In the genomic region with DNA sequence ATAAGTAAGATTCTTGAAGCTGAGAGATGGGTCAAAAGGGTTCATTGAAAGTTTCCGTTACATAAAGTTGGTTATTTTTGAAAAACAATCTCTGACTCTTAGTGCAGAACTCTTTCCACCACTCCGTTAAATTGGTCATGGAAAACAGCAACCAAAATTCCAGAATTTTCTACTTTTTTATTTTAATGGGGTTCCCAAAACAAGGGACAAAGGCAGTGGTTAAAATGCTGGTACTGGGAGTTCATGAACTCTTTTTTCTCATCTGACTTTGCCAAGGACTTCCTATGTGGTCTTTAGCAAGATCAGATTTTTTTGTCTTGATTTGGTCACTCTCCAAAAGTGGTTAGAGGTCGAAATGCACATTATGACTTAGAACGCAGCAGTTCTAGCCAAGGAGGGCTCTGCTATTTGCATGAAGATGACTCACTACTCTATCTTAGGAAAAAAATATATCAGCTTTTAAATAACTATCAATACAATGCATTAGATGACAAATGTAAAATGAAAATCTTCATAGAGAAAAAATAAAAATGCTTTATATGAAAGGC, we compare ENCODE assay signal across 9 cellular contexts.
DNase-seq lines count a peak whose midpoint lies in the region; ATAC-seq and TF ChIP-seq lines count a peak whose summit lies in the region.
"Had no signal": no experiment of that assay in that cellular context is flagged by ENCODE, and none has a peak within 500 bp of the region (broad histone marks: within the 10 kb centered on the region; RNA-seq: fewer than 3 reads in every experiment).

No MANE protein-coding gene starts in this region.

- H3K4me1 Mint-ChIP-seq in endodermal cell (peaks cover 18% of the 10 kb centered on the region), endothelial cell (ENCODE audit: unreplicated experiment) (peaks cover 18% of the 10 kb centered on the region), Calu3 (ENCODE audit: low read depth, unreplicated experiment) (peaks cover 7% of the 10 kb centered on the region)

- H3K9me3 Mint-ChIP-seq in endodermal cell (peaks cover 2% of the 10 kb centered on the region), endothelial cell (ENCODE audit: unreplicated experiment) (no peaks in the 10 kb centered on the region), Calu3 (ENCODE audit: low read depth, unreplicated experiment) (no peaks in the 10 kb centered on the region)
- H3K9me3 Mint-ChIP-seq: effector memory CD8-positive, alpha-beta T cell had no signal

- no peak overlapping the region for H3K4me3 Mint-ChIP-seq in endodermal cell
- no peak overlapping the region for H3K4me3 Mint-ChIP-seq in endothelial cell (ENCODE audit: unreplicated experiment)
- H3K4me3 Mint-ChIP-seq in Calu3 (ENCODE audit: low read depth, unreplicated experiment) = no peak overlapping the region
- H3K4me3 Mint-ChIP-seq: effector memory CD8-positive, alpha-beta T cell had no signal

- H3K4me3 ChIP-seq in brain microvascular endothelial cell (ENCODE audit: low read depth, low read length) (no peak overlapping the region), endodermal cell (ENCODE audit: low read length) (no peak overlapping the region)

- CTCF ChIA-PET in Calu3 (lab: Charles Lee) = no interaction called here

- ATAC-seq in GM19043 (IDR thresholded peaks at IDR 0.05; ENCODE audit: low read depth, unreplicated experiment) (peak; percentile 80), HG03095 (IDR thresholded peaks at IDR 0.05; ENCODE audit: unreplicated experiment) (peak; percentile 68)
- ATAC-seq: effector memory CD8-positive, alpha-beta T cell had no signal

- peak; percentile 83 for DNase-seq in brain microvascular endothelial cell
- peak; percentile 94 for DNase-seq in stromal cell of bone marrow (ENCODE audit: low read depth)
- no peak for DNase-seq in endodermal cell
- no peak for DNase-seq in endothelial cell (ENCODE audit: low spot score)
- DNase-seq in Calu3 = no peak
- DNase-seq: effector memory CD8-positive, alpha-beta T cell had no signal

- BruUV-seq in Calu3 (replicated peaks; lab: Mats Ljungman, UMichigan) = no TSS peak

- H3K27me3 ChIP-seq in brain microvascular endothelial cell (replicated peaks) (no peaks in the 10 kb centered on the region), endodermal cell (ENCODE audit: control insufficient read depth, insufficient read depth, low read length, poor library complexity, severe bottlenecking) (no peaks in the 10 kb centered on the region)

- H3K9ac ChIP-seq in endodermal cell (ENCODE audit: extremely low read depth, low read length, poor library complexity, severe bottlenecking) = no peak overlapping the region

- H3K36me3 ChIP-seq in brain microvascular endothelial cell (replicated peaks) (no peaks in the 10 kb centered on the region), endodermal cell (ENCODE audit: control insufficient read depth, insufficient read depth, low read length) (no peaks in the 10 kb centered on the region)

- H3K36me3 Mint-ChIP-seq in endodermal cell (ENCODE audit: low read depth) (no peaks in the 10 kb centered on the region), endothelial cell (ENCODE audit: low read depth, unreplicated experiment) (no peaks in the 10 kb centered on the region), Calu3 (ENCODE audit: insufficient read depth, unreplicated experiment) (no peaks in the 10 kb centered on the region)

- in situ Hi-C loops in brain microvascular endothelial cell (cut with HindIII; ENCODE audit: low pct_ligation_motif_present, low sequenced_read_pairs) = no loop called here

- WGBS in endodermal cell (ENCODE audit: insufficient coverage in 1 of 2, insufficient read length in 1 of 2), 2 experiments = 93% methylated on average over 4 of the region's 4 CpGs; no CpG with 5 or more reads in 1 of the 2 experiments

- H3K4me1 ChIP-seq in endodermal cell (ENCODE audit: control insufficient read depth, insufficient read depth, low read length) = no peaks in the 10 kb centered on the region

- H3K27ac Mint-ChIP-seq in endodermal cell = no peak overlapping the region
- no peak overlapping the region for H3K27ac Mint-ChIP-seq in endothelial cell (ENCODE audit: unreplicated experiment)
- H3K27ac Mint-ChIP-seq in Calu3 (ENCODE audit: unreplicated experiment) = no peak overlapping the region
- H3K27ac Mint-ChIP-seq: effector memory CD8-positive, alpha-beta T cell had no signal

- intact Hi-C loops in Calu3 (cut with micrococcal nuclease; ENCODE audit: unreplicated experiment) = no loop called here

- no peaks in the 10 kb centered on the region for H3K27me3 Mint-ChIP-seq in endodermal cell (ENCODE audit: insufficient read depth)
- H3K27me3 Mint-ChIP-seq in endothelial cell (ENCODE audit: unreplicated experiment) = no peaks in the 10 kb centered on the region
- no peaks in the 10 kb centered on the region for H3K27me3 Mint-ChIP-seq in Calu3 (ENCODE audit: unreplicated experiment)

- no peak for TF ChIP-seq CTCF in brain microvascular endothelial cell (IDR thresholded peaks at IDR 0.05; ENCODE audit: low read depth, low read length, missing control alignments)
- TF ChIP-seq CTCF in endodermal cell (conservative IDR thresholded peaks at IDR 0.05) = no peak
- TF ChIP-seq CTCF in endothelial cell (IDR thresholded peaks at IDR 0.05; ENCODE audit: unreplicated experiment) = no peak
- no peak for TF ChIP-seq CTCF in Calu3 (IDR thresholded peaks at IDR 0.05; ENCODE audit: unreplicated experiment)

- H3K27ac ChIP-seq in brain microvascular endothelial cell (peak overlapping the region; percentile 54), endodermal cell (ENCODE audit: low read depth, low read length) (no peak overlapping the region)
- H3K27ac ChIP-seq: HL-60 had no signal

- H3K9me3 ChIP-seq in endodermal cell (ENCODE audit: control insufficient read depth, low read length) = no peaks in the 10 kb centered on the region

Comparison
In these comparisons a context has a peak if more than half of its experiments do, and no peak if none do; other contexts are left out.
1. DNase-seq: peak in brain microvascular endothelial cell (single experiment) and stromal cell of bone marrow (single experiment); none in endodermal cell (single experiment), endothelial cell (single experiment) and Calu3 (single experiment).